In the genomic region with DNA sequence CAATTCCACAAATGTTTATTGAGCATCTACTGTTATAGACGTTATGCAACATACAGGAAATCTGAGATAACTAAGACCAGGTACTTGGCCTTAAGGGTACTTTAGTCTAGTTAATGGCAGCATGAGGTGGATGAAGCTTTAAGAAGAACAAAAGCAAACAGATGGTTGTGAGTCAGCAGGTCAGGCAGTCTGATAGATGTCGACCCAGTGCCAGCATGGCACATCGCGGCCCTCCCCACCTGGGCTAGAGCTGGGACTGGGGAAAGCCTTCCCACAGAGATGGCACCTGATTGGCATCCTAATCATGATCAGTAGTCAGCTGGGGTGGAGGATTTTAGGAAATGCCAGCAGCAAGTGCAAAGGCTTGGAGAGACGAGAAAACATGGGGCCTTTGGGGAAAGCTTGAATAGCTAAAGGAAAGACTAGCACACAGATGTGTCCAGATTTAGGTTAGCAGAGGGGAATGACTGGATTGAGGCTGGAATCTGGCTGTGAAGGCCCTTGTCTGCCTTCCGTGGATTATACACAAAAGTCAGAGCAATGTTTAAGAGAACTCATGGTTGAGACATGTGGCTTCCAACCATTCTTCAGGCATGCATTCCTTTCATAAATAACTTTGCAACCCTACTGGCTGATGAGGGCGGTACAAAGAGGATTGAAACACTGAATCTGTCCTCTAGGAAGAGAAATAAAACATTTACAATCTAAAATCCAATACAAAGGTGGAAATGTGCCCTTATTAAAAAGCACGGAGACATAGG, we compare ENCODE assay signal across 19 cellular contexts.
"Had no signal": no experiment of that assay in that cellular context is flagged by ENCODE, and none has a peak within 500 bp of the region (broad histone marks: within the 10 kb centered on the region; RNA-seq: fewer than 3 reads in every experiment).

No MANE protein-coding gene starts in this region.

- H2AFZ ChIP-seq: parathyroid adenoma had no signal

- H3K27me3 ChIP-seq: colonic mucosa, esophagus squamous epithelium had no signal

- FAIRE-seq: endothelial cell of umbilical vein had no signal

- H3K4me3 Mint-ChIP-seq: activated CD4-positive, alpha-beta memory T cell treated with anti-CD3 and anti-CD28 coated beads for 36 hours; activated CD8-positive, alpha-beta memory T cell treated with anti-CD3 and anti-CD28 coated beads, Interleukin-2, amount 10 ng/mL, durations not matched to agents 7 days and 5 days; activated T-cell treated with anti-CD3 and anti-CD28 coated beads, Interleukin-2, amount 50 U/mL, for 24 hours; naive thymus-derived CD4-positive, alpha-beta T cell; stimulated activated memory B cell treated with anti-CD40 and anti-IgM and Interleukin-4, amounts not matched to agents 10 μg/mL and 1 μg/mL and 100 μg/mL, for 72 hours had no signal

- H3K79me2 ChIP-seq: parathyroid adenoma had no signal

- H3K4me1 Mint-ChIP-seq: activated CD8-positive, alpha-beta memory T cell treated with anti-CD3 and anti-CD28 coated beads, Interleukin-2, amount 10 ng/mL, durations not matched to agents 7 days and 5 days; naive thymus-derived CD4-positive, alpha-beta T cell; stimulated activated memory B cell treated with anti-CD40 and anti-IgM and Interleukin-4, amounts not matched to agents 10 μg/mL and 1 μg/mL and 100 μg/mL, for 72 hours had no signal

- H3K36me3 Mint-ChIP-seq: activated CD4-positive, alpha-beta memory T cell treated with anti-CD3 and anti-CD28 coated beads for 36 hours; activated CD8-positive, alpha-beta memory T cell treated with anti-CD3 and anti-CD28 coated beads, Interleukin-2, amount 10 ng/mL, durations not matched to agents 7 days and 5 days; naive thymus-derived CD4-positive, alpha-beta T cell; stimulated activated memory B cell treated with anti-CD40 and anti-IgM and Interleukin-4, amounts not matched to agents 10 μg/mL and 1 μg/mL and 100 μg/mL, for 72 hours had no signal

- DNase-seq: activated CD4-positive, alpha-beta memory T cell treated with anti-CD3 and anti-CD28 coated beads for 36 hours; activated CD4-positive, alpha-beta T cell treated with anti-CD3 and anti-CD28 coated beads for 1 hour; activated CD8-positive, alpha-beta memory T cell treated with anti-CD3 and anti-CD28 coated beads, Interleukin-2, amount 10 ng/mL, durations not matched to agents 7 days and 5 days; activated effector memory CD4-positive, alpha-beta T cell treated with Interleukin-2 at 50 U/mL for 16 hours; activated naive CD4-positive, alpha-beta T cell treated with anti-CD3 and anti-CD28 coated beads, Interleukin-2, amount 50 U/mL, for 16 hours; activated T-cell treated with anti-CD3 and anti-CD28 coated beads, Interleukin-2, amount 50 U/mL, for 24 hours; caudate nucleus; colonic mucosa; esophagus squamous epithelium; foreskin fibroblast; glutamatergic neuron; left ventricle myocardium inferior; naive thymus-derived CD4-positive, alpha-beta T cell; stimulated activated CD4-positive, alpha-beta T cell treated with anti-CD3 and anti-CD28 coated beads, Interleukin-12 subunit alpha, Interleukin-12 subunit beta, amount 100 ng/mL, for 4 hours; stimulated activated CD4-positive, alpha-beta T cell treated with anti-CD3 and anti-CD28 coated beads, Interleukin-2, amount 100 ng/mL, for 24 hours; T1000 had no signal

- H3K4me3 ChIP-seq: colonic mucosa, esophagus squamous epithelium, left ventricle myocardium inferior had no signal

- H3K9me3 Mint-ChIP-seq: activated CD4-positive, alpha-beta memory T cell treated with anti-CD3 and anti-CD28 coated beads for 36 hours; activated T-cell treated with anti-CD3 and anti-CD28 coated beads, Interleukin-2, amount 50 U/mL, for 24 hours had no signal

- ATAC-seq: activated CD8-positive, alpha-beta memory T cell treated with anti-CD3 and anti-CD28 coated beads, Interleukin-2, amount 10 ng/mL, durations not matched to agents 7 days and 5 days; naive thymus-derived CD4-positive, alpha-beta T cell; stimulated activated memory B cell treated with anti-CD40 and anti-IgM and Interleukin-4, amounts not matched to agents 10 μg/mL and 1 μg/mL and 100 μg/mL, for 72 hours had no signal

- H3K9me3 ChIP-seq: colonic mucosa, esophagus squamous epithelium, left ventricle myocardium inferior had no signal

- H3K4me1 ChIP-seq: colonic mucosa, esophagus squamous epithelium, parathyroid adenoma had no signal

- H3K9ac ChIP-seq: parathyroid adenoma had no signal

- H3K36me3 ChIP-seq: colonic mucosa, esophagus squamous epithelium, left ventricle myocardium inferior had no signal

- H3K27me3 Mint-ChIP-seq: activated CD4-positive, alpha-beta memory T cell treated with anti-CD3 and anti-CD28 coated beads for 36 hours; activated CD8-positive, alpha-beta memory T cell treated with anti-CD3 and anti-CD28 coated beads, Interleukin-2, amount 10 ng/mL, durations not matched to agents 7 days and 5 days; stimulated activated memory B cell treated with anti-CD40 and anti-IgM and Interleukin-4, amounts not matched to agents 10 μg/mL and 1 μg/mL and 100 μg/mL, for 72 hours had no signal

- H3K27ac Mint-ChIP-seq: activated CD4-positive, alpha-beta memory T cell treated with anti-CD3 and anti-CD28 coated beads for 36 hours; activated CD8-positive, alpha-beta memory T cell treated with anti-CD3 and anti-CD28 coated beads, Interleukin-2, amount 10 ng/mL, durations not matched to agents 7 days and 5 days; activated T-cell treated with anti-CD3 and anti-CD28 coated beads, Interleukin-2, amount 50 U/mL, for 24 hours; naive thymus-derived CD4-positive, alpha-beta T cell; stimulated activated memory B cell treated with anti-CD40 and anti-IgM and Interleukin-4, amounts not matched to agents 10 μg/mL and 1 μg/mL and 100 μg/mL, for 72 hours had no signal

- H3K27ac ChIP-seq: colonic mucosa, esophagus squamous epithelium, left ventricle myocardium inferior, parathyroid adenoma had no signal
